8 cellular contexts compared by ENCODE assay signal in the genomic region with DNA sequence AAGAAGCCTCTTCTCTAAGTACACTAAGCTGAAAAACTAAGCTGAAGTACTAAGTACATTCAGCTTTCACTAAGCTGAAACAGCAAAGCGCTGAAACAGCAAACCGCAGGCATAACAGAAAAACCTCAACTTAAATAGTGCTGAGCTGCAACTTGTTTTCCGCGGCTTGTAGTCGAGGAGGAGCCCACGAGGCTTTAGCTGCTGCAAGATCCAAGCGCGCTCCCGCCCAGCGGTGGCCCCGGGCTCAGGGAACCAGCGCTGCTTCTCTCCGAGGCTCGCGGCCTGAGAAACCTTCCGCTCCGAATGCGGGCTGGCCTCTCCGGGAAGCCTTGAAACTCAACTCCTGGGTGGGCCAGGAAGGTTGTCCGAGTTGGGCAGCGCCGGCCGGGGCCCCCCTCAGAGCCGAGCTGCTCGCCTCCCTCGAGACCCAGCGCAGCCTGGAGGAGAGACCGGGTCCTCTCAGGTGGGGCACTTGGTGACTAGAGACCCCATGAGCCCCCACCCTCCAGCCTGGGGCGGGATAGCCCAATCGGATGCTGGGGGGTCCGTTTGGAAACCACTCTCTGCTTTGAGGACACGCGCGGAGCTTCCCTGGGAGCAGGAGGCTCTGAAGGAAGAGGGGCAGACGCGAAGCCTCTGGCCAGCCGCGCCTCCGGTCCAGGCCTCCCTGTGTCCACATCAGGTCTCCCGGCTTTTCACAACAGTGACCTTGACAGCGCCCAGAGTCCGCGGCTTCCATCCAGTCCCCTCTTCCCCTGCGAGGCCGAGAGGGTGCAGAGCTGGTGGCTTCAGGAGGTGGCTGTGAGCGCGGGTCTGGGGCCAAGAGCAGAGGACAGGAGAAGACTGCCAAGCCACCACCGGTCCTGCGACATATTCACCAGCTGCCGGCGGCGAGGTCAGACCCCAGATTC. TPM values are rescaled to one million over a fixed set of nuclear protein-coding genes. Genes with fewer than 3 reads are reported as not detected.
DNase-seq lines count a peak whose midpoint lies in the region; ATAC-seq and TF ChIP-seq lines count a peak whose summit lies in the region.

No MANE protein-coding gene starts in this region.

- no peak for ATAC-seq in GM18867 (IDR thresholded peaks at IDR 0.05; ENCODE audit: unreplicated experiment)

- peak; percentile 90 for DNase-seq in CD1c-positive myeloid dendritic cell (ENCODE audit: extremely low spot score)
- peak; percentile 92 for DNase-seq in Jurkat, Clone E6-1 (ENCODE audit: low read depth, low spot score)
- peak; percentile 31 to 39 for DNase-seq in activated CD8-positive, alpha-beta memory T cell treated with anti-CD3 and anti-CD28 coated beads for 4 hours (ENCODE audit: low read depth in 2 of 2)
- DNase-seq in fibroblast of mammary gland (ENCODE audit: low read depth): peak; percentile 48
- peak; percentile 52 for DNase-seq in putamen (ENCODE audit: low spot score)
- no peak for DNase-seq in amniotic stem cell (lab: John Stamatoyannopoulos, UW)
- DNase-seq in NCI-H1092 (lab: John Stamatoyannopoulos, UW): no peak

- TF ChIP-seq CTCF in fibroblast of mammary gland (conservative IDR thresholded peaks at IDR 0.05; ENCODE audit: control insufficient read depth, insufficient read depth, low read depth, low read length): no peak

- no peak overlapping the region; the same call in 1 of the 2 replicates for H3K4me3 ChIP-seq in Jurkat, Clone E6-1 (ENCODE audit: low read length)
- H3K4me3 ChIP-seq in fibroblast of mammary gland (ENCODE audit: control insufficient read depth, low read depth, low read length): no peak overlapping the region

RNA-seq across cellular contexts. Expression of a gene that starts 38.1 kb away (rescaled TPM):
- 67.6 TPM for polyA plus RNA-seq in Jurkat, Clone E6-1 (2012; ENCODE audit: insufficient read depth, insufficient read length)

Comparison
In these comparisons a context has a peak if more than half of its experiments do, and no peak if none do; other contexts are left out.
1. DNase-seq: peak in CD1c-positive myeloid dendritic cell (single experiment), Jurkat, Clone E6-1 (single experiment), activated CD8-positive, alpha-beta memory T cell treated with anti-CD3 and anti-CD28 coated beads for 4 hours (2 of 2), fibroblast of mammary gland (single experiment) and putamen (single experiment); none in amniotic stem cell (single experiment) and NCI-H1092 (single experiment).